8 cellular contexts compared by ENCODE assay signal in the genomic region with DNA sequence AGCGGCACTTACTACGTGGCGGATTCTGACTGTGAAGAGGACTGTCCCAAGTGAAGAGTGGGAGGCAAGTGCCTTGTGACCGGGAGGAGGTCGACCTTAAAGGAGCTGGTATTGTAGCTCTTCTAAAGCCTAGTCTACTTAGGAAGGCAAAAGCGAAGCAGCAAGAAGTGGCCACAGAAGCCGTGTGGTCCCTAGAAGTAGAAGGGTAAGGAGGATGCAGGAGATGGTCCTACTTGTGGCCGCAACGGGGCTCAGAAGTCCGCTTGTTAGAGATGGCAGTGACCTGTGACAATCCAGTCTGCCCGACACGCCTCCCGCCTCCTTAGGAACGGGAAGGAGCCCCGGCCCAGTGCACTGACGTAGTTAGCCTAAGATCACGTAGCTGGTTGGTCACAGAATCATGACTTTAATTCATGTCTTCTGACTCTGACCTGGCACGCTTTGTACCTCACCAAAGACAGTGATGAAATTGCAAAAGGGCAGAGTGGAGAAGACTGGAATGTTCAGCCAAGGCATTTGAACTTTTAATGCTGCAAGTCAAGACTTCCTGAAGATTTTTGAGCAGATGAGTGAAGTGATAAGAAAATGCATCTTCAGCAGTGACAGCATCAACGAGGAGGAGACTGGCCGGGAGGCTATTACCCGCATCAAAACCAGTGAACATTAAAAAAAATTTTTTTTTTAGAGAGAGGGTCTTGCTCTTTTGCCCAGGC. TPM values are rescaled to one million over a fixed set of nuclear protein-coding genes. Genes with fewer than 3 reads are reported as not detected.
A peak's percentile ranks its signal among the peaks of the same experiment; 100 is the strongest.
DNase-seq lines count a peak whose midpoint lies in the region; ATAC-seq and TF ChIP-seq lines count a peak whose summit lies in the region.

No MANE protein-coding gene starts in this region.

- no peak overlapping the region for H3K27ac Mint-ChIP-seq in activated CD4-positive, alpha-beta memory T cell treated with anti-CD3 and anti-CD28 coated beads, Interleukin-2, amount 10 ng/mL, durations not matched to agents 7 days and 5 days
- H3K27ac Mint-ChIP-seq in mesothelial cell of epicardium, result no peak overlapping the region

- no peaks in the 10 kb centered on the region for H3K27me3 ChIP-seq in endocrine pancreas (ENCODE audit: control insufficient read depth, insufficient read depth, low read length)

- ATAC-seq in GM18867 (IDR thresholded peaks at IDR 0.05; ENCODE audit: unreplicated experiment) (peak; percentile 41), HG03066 (IDR thresholded peaks at IDR 0.05; ENCODE audit: low read depth, unreplicated experiment) (peak; percentile 32)

- H3K36me3 ChIP-seq in endocrine pancreas (ENCODE audit: control insufficient read depth, insufficient read depth, low read length), result no peaks in the 10 kb centered on the region

- no peak overlapping the region for H3K4me3 Mint-ChIP-seq in activated CD4-positive, alpha-beta memory T cell treated with anti-CD3 and anti-CD28 coated beads, Interleukin-2, amount 10 ng/mL, durations not matched to agents 7 days and 5 days
- no peak overlapping the region for H3K4me3 Mint-ChIP-seq in mesothelial cell of epicardium

- H3K9me3 Mint-ChIP-seq in activated CD4-positive, alpha-beta memory T cell treated with anti-CD3 and anti-CD28 coated beads, Interleukin-2, amount 10 ng/mL, durations not matched to agents 7 days and 5 days, result no peaks in the 10 kb centered on the region
- no peaks in the 10 kb centered on the region for H3K9me3 Mint-ChIP-seq in mesothelial cell of epicardium

- peak; percentile 82 for DNase-seq in AG08396 (ENCODE audit: low spot score)
- peak; percentile 68 for DNase-seq in NCI-H774 (lab: John Stamatoyannopoulos, UW)
- DNase-seq in activated CD4-positive, alpha-beta memory T cell treated with anti-CD3 and anti-CD28 coated beads, Interleukin-2, amount 10 ng/mL, durations not matched to agents 7 days and 5 days, result peak; percentile 89
- DNase-seq in mesothelial cell of epicardium (ENCODE audit: low spot score in 2 of 2, unreplicated experiment in 2 of 2), result peak; percentile 35 to 67
- peak; percentile 67 for DNase-seq in stimulated activated CD8-positive, alpha-beta memory T cell treated with anti-CD3 and anti-CD28 coated beads, Interleukin-4, amount 100 ng/mL, for 24 hours (ENCODE audit: low read depth)

- peaks cover 22% of the 10 kb centered on the region for H3K4me1 Mint-ChIP-seq in activated CD4-positive, alpha-beta memory T cell treated with anti-CD3 and anti-CD28 coated beads, Interleukin-2, amount 10 ng/mL, durations not matched to agents 7 days and 5 days
- H3K4me1 Mint-ChIP-seq in mesothelial cell of epicardium, result peaks cover 10% of the 10 kb centered on the region

- POLR2A ChIA-PET in activated CD4-positive, alpha-beta memory T cell treated with anti-CD3 and anti-CD28 coated beads, Interleukin-2, amount 10 ng/mL, durations not matched to agents 7 days and 5 days (lab: Charles Lee), result interaction anchor here (0.5 to 4.4 kb wide), 18 partner anchors 10 to 573 kb away, joined by 3 to 53 read pairs (median 5); a partner anchor contains a TSS

- H3K9me3 ChIP-seq in endocrine pancreas (ENCODE audit: control insufficient read depth, low read length), result no peaks in the 10 kb centered on the region

- no peak for TF ChIP-seq CTCF in mesothelial cell of epicardium (IDR thresholded peaks at IDR 0.05; ENCODE audit: unreplicated experiment)

- H3K27me3 Mint-ChIP-seq in activated CD4-positive, alpha-beta memory T cell treated with anti-CD3 and anti-CD28 coated beads, Interleukin-2, amount 10 ng/mL, durations not matched to agents 7 days and 5 days, result no peaks in the 10 kb centered on the region
- H3K27me3 Mint-ChIP-seq in mesothelial cell of epicardium (ENCODE audit: low read depth), result no peaks in the 10 kb centered on the region

- peak overlapping the region; percentile 64 for H3K4me3 ChIP-seq in endocrine pancreas (ENCODE audit: control insufficient read depth, insufficient read depth, low read length)

- CTCF ChIA-PET in activated CD4-positive, alpha-beta memory T cell treated with anti-CD3 and anti-CD28 coated beads, Interleukin-2, amount 10 ng/mL, durations not matched to agents 7 days and 5 days (lab: Charles Lee), result interaction anchor here (0.6 to 4.0 kb wide), 6 partner anchors 10 to 64 kb away, joined by 3 to 32 read pairs (median 5); no protein-coding TSS in a partner anchor

- H3K9ac ChIP-seq in endocrine pancreas (ENCODE audit: control insufficient read depth, insufficient read depth, low read length), result peak overlapping the region; percentile 81

- peaks cover 5% of the 10 kb centered on the region for H3K4me1 ChIP-seq in endocrine pancreas (ENCODE audit: control insufficient read depth, insufficient read depth, low read length)

- H3K36me3 Mint-ChIP-seq in activated CD4-positive, alpha-beta memory T cell treated with anti-CD3 and anti-CD28 coated beads, Interleukin-2, amount 10 ng/mL, durations not matched to agents 7 days and 5 days (ENCODE audit: low read depth), result peaks cover 12% of the 10 kb centered on the region
- no peaks in the 10 kb centered on the region for H3K36me3 Mint-ChIP-seq in mesothelial cell of epicardium

RNA-seq across cellular contexts. Expression of a gene that starts 0.7 kb away (rescaled TPM):
- 10 to 100 TPM; 29.2 to 31.5 TPM for total RNA-seq in activated CD4-positive, alpha-beta memory T cell treated with anti-CD3 and anti-CD28 coated beads, Interleukin-2, amount 10 ng/mL, durations not matched to agents 7 days and 5 days
- 23.9 to 24.7 TPM (median 24.3 TPM) in 3 replicates for total RNA-seq in mesothelial cell of epicardium

Comparison
In these comparisons a context has a peak if more than half of its experiments do, and no peak if none do; other contexts are left out.
1. Peak in every context shown above with its lines: DNase-seq, ATAC-seq and H3K4me3 ChIP-seq.